Comparison of ENCODE assay signal across 1 cellular context in genomic region chr2:121519732-121520640, GRCh38.
TF ChIP-seq lines count a peak whose summit lies in the region.

No MANE protein-coding gene starts in this region.

TF ChIP-seq in SK-N-SH treated with all-trans-retinoic acid at 6 μM for 48 hours, 23 proteins besides CTCF, POLR2A, EP300 and RAD21 (continued from another document):
- no peak for TF ChIP-seq TSHZ2 (CRISPR knock-in tag; IDR thresholded peaks at IDR 0.05)
- no peak for TF ChIP-seq ZC3H10 (CRISPR knock-in tag; IDR thresholded peaks at IDR 0.05)
- TF ChIP-seq, protein P1, sequence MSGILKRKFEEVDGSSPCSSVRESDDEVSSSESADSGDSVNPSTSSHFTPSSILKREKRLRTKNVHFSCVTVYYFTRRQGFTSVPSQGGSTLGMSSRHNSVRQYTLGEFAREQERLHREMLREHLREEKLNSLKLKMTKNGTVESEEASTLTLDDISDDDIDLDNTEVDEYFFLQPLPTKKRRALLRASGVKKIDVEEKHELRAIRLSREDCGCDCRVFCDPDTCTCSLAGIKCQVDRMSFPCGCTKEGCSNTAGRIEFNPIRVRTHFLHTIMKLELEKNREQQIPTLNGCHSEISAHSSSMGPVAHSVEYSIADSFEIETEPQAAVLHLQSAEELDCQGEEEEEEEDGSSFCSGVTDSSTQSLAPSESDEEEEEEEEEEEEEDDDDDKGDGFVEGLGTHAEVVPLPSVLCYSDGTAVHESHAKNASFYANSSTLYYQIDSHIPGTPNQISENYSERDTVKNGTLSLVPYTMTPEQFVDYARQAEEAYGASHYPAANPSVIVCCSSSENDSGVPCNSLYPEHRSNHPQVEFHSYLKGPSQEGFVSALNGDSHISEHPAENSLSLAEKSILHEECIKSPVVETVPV (CRISPR knock-in tag; IDR thresholded peaks at IDR 0.05), result no peak
- no peak for TF ChIP-seq ZFP30 (CRISPR knock-in tag; IDR thresholded peaks at IDR 0.05)
- no peak for TF ChIP-seq ZNF565 (CRISPR knock-in tag; conservative IDR thresholded peaks at IDR 0.05; ENCODE audit: low read depth)
- TF ChIP-seq BACH2 (CRISPR knock-in tag; IDR thresholded peaks at IDR 0.05; ENCODE audit: borderline replicate concordance), result no peak
- TF ChIP-seq PPARA (CRISPR knock-in tag; IDR thresholded peaks at IDR 0.05; ENCODE audit: borderline replicate concordance), result no peak
- TF ChIP-seq ZNF70 (CRISPR knock-in tag; IDR thresholded peaks at IDR 0.05), result no peak
- TF ChIP-seq, protein P2, sequence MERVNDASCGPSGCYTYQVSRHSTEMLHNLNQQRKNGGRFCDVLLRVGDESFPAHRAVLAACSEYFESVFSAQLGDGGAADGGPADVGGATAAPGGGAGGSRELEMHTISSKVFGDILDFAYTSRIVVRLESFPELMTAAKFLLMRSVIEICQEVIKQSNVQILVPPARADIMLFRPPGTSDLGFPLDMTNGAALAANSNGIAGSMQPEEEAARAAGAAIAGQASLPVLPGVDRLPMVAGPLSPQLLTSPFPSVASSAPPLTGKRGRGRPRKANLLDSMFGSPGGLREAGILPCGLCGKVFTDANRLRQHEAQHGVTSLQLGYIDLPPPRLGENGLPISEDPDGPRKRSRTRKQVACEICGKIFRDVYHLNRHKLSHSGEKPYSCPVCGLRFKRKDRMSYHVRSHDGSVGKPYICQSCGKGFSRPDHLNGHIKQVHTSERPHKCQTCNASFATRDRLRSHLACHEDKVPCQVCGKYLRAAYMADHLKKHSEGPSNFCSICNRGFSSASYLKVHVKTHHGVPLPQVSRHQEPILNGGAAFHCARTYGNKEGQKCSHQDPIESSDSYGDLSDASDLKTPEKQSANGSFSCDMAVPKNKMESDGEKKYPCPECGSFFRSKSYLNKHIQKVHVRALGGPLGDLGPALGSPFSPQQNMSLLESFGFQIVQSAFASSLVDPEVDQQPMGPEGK (CRISPR knock-in tag; IDR thresholded peaks at IDR 0.05; ENCODE audit: borderline replicate concordance), result no peak
TF ChIP-seq in SK-N-SH treated with all-trans-retinoic acid at 6 μM for 48 hours: peak in this region for 0.
